Comparison of ENCODE assay signal across 12 cellular contexts in the genomic region with DNA sequence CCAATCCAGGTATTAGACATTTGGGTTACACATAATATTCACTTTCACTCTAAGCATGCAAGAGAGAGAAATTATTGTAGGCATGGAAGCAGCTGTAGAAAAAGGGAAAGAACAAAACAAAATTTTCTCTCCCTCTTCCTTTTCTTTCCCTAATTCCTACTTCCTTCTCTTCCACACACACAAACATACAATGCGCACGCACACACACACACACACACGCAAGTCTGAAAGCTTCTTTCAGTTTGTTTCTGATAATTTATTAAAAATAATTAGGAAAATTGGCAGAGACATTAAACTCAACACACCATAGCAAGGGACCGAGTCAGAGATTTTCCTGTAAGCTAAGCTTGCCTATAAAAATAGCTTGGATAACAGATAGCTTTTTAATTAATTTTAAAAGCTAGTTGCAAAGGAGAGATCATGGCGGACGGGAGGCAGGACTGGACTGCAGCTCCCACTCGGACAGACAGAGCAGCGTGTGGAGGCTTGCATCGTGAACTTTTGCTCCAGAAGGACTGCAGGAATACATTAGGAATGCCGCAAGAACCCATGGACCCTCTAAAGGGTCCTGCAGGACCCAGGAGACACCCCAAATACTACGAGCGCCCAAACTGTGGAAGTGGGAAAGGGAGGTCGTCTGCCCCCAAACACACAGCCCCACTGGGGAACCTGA.
A peak's percentile ranks its signal among the peaks of the same experiment; 100 is the strongest.
DNase-seq lines count a peak whose midpoint lies in the region; ATAC-seq and TF ChIP-seq lines count a peak whose summit lies in the region.
"Had no signal": no experiment of that assay in that cellular context is flagged by ENCODE, and none has a peak within 500 bp of the region (broad histone marks: within the 10 kb centered on the region; RNA-seq: fewer than 3 reads in every experiment).

No MANE protein-coding gene starts in this region.

- H3K4me1 ChIP-seq in duodenal mucosa (ENCODE audit: control insufficient read depth in 1 of 2, insufficient read depth in 2 of 2, low read length in 2 of 2) (no peaks in the 10 kb centered on the region), tibial artery (no peaks in the 10 kb centered on the region), OCI-LY7 (ENCODE audit: insufficient read depth, low read length, poor library complexity, severe bottlenecking) (no peaks in the 10 kb centered on the region)

- no peaks in the 10 kb centered on the region for H3K79me2 ChIP-seq in OCI-LY7 (ENCODE audit: insufficient read depth, low read depth, low read length)

- BruUV-seq in OCI-LY7 (replicated peaks; lab: Mats Ljungman, UMichigan): no TSS peak

- H3K36me3 Mint-ChIP-seq in mesothelial cell of epicardium: no peaks in the 10 kb centered on the region

- H3K36me3 ChIP-seq in duodenal mucosa (ENCODE audit: control insufficient read depth in 1 of 2, insufficient read depth in 2 of 2, low read length in 2 of 2) (no peaks in the 10 kb centered on the region), tibial artery (no peaks in the 10 kb centered on the region), OCI-LY7 (ENCODE audit: insufficient read depth, low read length) (no peaks in the 10 kb centered on the region)

- CTCF ChIA-PET in OCI-LY7 (lab: Charles Lee; ENCODE audit: unreplicated experiment): no interaction called here

- H3K4me1 Mint-ChIP-seq in mesothelial cell of epicardium: peaks cover 52% of the 10 kb centered on the region
- H3K4me1 Mint-ChIP-seq: activated naive CD8-positive, alpha-beta T cell treated with anti-CD3 and anti-CD28 coated beads, Interleukin-2, amount 50 U/mL, for 24 hours had no signal

- H3K9me2 ChIP-seq in OCI-LY7 (ENCODE audit: insufficient read depth, low read length): no peaks in the 10 kb centered on the region

- peak overlapping the region; percentile 46 for H3K4me3 Mint-ChIP-seq in mesothelial cell of epicardium
- H3K4me3 Mint-ChIP-seq: activated naive CD8-positive, alpha-beta T cell treated with anti-CD3 and anti-CD28 coated beads, Interleukin-2, amount 50 U/mL, for 24 hours had no signal

- intact Hi-C loops in tibial artery (cut with DNase I; ENCODE audit: low total_unique reads): no loop called here
- intact Hi-C loops in OCI-LY7 (cut with micrococcal nuclease; ENCODE audit: unreplicated experiment): no loop called here

- peak overlapping the region in 1 of 2 donors; percentile 39 for H3K9ac ChIP-seq in duodenal mucosa (ENCODE audit: low read depth in 1 of 2, low read length in 2 of 2)

- H3K27me3 Mint-ChIP-seq in mesothelial cell of epicardium (ENCODE audit: low read depth): no peaks in the 10 kb centered on the region

- H2AFZ ChIP-seq in OCI-LY7 (ENCODE audit: low read length): no peak overlapping the region

- peak overlapping the region; percentile 58 for H3K27ac ChIP-seq in duodenal mucosa (ENCODE audit: low read depth, low read length)
- H3K27ac ChIP-seq in tibial artery: peak overlapping the region in 1 of 2 donors; percentile 5
- H3K27ac ChIP-seq in OCI-LY7 (ENCODE audit: low read depth, low read length, poor library complexity, severe bottlenecking): no peak overlapping the region

- no peak overlapping the region for H3K4me2 ChIP-seq in OCI-LY7 (ENCODE audit: low read length)

- H3K9me3 Mint-ChIP-seq in mesothelial cell of epicardium: peaks cover 11% of the 10 kb centered on the region
- H3K9me3 Mint-ChIP-seq: activated naive CD8-positive, alpha-beta T cell treated with anti-CD3 and anti-CD28 coated beads, Interleukin-2, amount 50 U/mL, for 24 hours had no signal

- no peaks in the 10 kb centered on the region for H4K20me1 ChIP-seq in OCI-LY7 (ENCODE audit: insufficient read depth, low read length)

- peak overlapping the region; percentile 68 for H3K27ac Mint-ChIP-seq in mesothelial cell of epicardium
- H3K27ac Mint-ChIP-seq: activated naive CD8-positive, alpha-beta T cell treated with anti-CD3 and anti-CD28 coated beads, Interleukin-2, amount 50 U/mL, for 24 hours had no signal

- no peak for ATAC-seq in GM21737 (IDR thresholded peaks at IDR 0.05; ENCODE audit: unreplicated experiment)
- ATAC-seq: activated naive CD8-positive, alpha-beta T cell treated with anti-CD3 and anti-CD28 coated beads, Interleukin-2, amount 50 U/mL, for 24 hours had no signal

- H3K9me3 ChIP-seq in duodenal mucosa (ENCODE audit: control insufficient read depth in 1 of 2, low read length in 2 of 2): no peaks in the 10 kb centered on the region
- no peaks in the 10 kb centered on the region for H3K9me3 ChIP-seq in tibial artery
- H3K9me3 ChIP-seq in OCI-LY7 (ENCODE audit: low read length): no peaks in the 10 kb centered on the region

- H3K4me3 ChIP-seq in duodenal mucosa (ENCODE audit: low read depth in 1 of 2, low read length in 2 of 2): peak overlapping the region; percentile 4 to 46
- H3K4me3 ChIP-seq in tibial artery: peak overlapping the region; percentile 37 to 38
- H3K4me3 ChIP-seq in OCI-LY7 (ENCODE audit: low read depth, low read length, poor library complexity, severe bottlenecking): no peak overlapping the region

- DNase-seq in NCI-H2227 treated with DMSO at 0.1 percent for 48 hours (lab: John Stamatoyannopoulos, UW) (peak; percentile 80), mesothelial cell of epicardium (ENCODE audit: low spot score in 2 of 2, unreplicated experiment in 2 of 2) (no peak), tibial artery (no peak), OCI-LY7 (ENCODE audit: low spot score) (no peak), ecto neural progenitor cell (ENCODE audit: low spot score) (no peak)
- no peak for DNase-seq in stimulated activated naive CD4-positive, alpha-beta T cell treated with Interleukin-2 at 50 U/mL for 16 hours (lab: John Stamatoyannopoulos, UW)
- DNase-seq: activated naive CD8-positive, alpha-beta T cell treated with anti-CD3 and anti-CD28 coated beads, Interleukin-2, amount 50 U/mL, for 24 hours; foreskin melanocyte; RPMI8226; stimulated activated CD4-positive, alpha-beta T cell treated with anti-CD3 and anti-CD28 coated beads, Interleukin-1b, Interleukin-23, amount 100 ng/mL, for 48 hours had no signal

- no peak for TF ChIP-seq CTCF in mesothelial cell of epicardium (IDR thresholded peaks at IDR 0.05; ENCODE audit: unreplicated experiment)
- no peak for TF ChIP-seq CTCF in tibial artery (IDR thresholded peaks at IDR 0.05)
- no peak for TF ChIP-seq CTCF in OCI-LY7 (conservative IDR thresholded peaks at IDR 0.05; ENCODE audit: low read length)

- H3K27me3 ChIP-seq in duodenal mucosa (ENCODE audit: control insufficient read depth in 1 of 2, insufficient read depth in 2 of 2, low read length in 2 of 2): no peaks in the 10 kb centered on the region
- H3K27me3 ChIP-seq in tibial artery: no peaks in the 10 kb centered on the region

- POLR2A ChIA-PET in OCI-LY7 (lab: Charles Lee): interaction anchor here (0.7 to 1.0 kb wide), 2 partner anchors 14 to 35 kb away, joined by 3 to 5 read pairs; no protein-coding TSS in a partner anchor
